19 cellular contexts compared by ENCODE assay signal in the genomic region with DNA sequence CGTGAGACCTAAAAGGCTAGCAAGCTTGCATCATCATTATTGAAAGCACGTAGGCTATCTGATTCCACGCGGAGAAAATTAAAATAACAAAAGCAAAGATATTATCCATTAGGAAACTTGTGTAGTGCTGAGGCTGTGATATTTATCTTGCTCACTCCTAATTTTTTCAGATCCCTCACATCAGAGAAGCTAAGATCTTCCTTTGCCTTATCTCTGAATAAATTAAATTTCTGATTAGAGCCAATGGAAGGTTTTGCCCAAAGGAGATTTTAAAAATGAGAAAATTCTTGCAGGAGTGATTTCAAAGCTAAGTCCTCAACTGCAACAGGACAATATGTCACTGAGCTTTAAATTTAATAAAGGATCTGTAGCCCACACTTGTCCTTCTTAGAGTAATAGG.
A peak's percentile ranks its signal among the peaks of the same experiment; 100 is the strongest.
DNase-seq lines count a peak whose midpoint lies in the region; ATAC-seq and TF ChIP-seq lines count a peak whose summit lies in the region.
"Had no signal": no experiment of that assay in that cellular context is flagged by ENCODE, and none has a peak within 500 bp of the region (broad histone marks: within the 10 kb centered on the region; RNA-seq: fewer than 3 reads in every experiment).

No MANE protein-coding gene starts in this region.

- H3K79me2 ChIP-seq in GM23338 (replicated peaks; ENCODE audit: insufficient read depth) = no peaks in the 10 kb centered on the region

- no peaks in the 10 kb centered on the region for H3F3A ChIP-seq in GM23338 (replicated peaks; ENCODE audit: low read depth)

- H4K20me1 ChIP-seq in GM23338 (replicated peaks; ENCODE audit: insufficient read depth) = no peaks in the 10 kb centered on the region
- H4K20me1 ChIP-seq: BLaER1 had no signal

- peaks cover 10% of the 10 kb centered on the region; the same call in 2 of the 3 replicates for H3K36me3 Mint-ChIP-seq in GM23338 (ENCODE audit: low read depth)
- H3K36me3 Mint-ChIP-seq: CD4-positive, CD25-positive, alpha-beta regulatory T cell; CD8-positive, alpha-beta memory T cell had no signal

- ATAC-seq in GM23338 = no peak
- no peak for ATAC-seq in GM19463 (IDR thresholded peaks at IDR 0.05; ENCODE audit: unreplicated experiment)
- ATAC-seq: GM12878 had no signal

- no peaks in the 10 kb centered on the region for H3K36me3 ChIP-seq in GM23338 (ENCODE audit: insufficient read depth)
- H3K36me3 ChIP-seq: BLaER1 had no signal

- peaks cover 13% of the 10 kb centered on the region for H3K9me3 Mint-ChIP-seq in GM23338

- H3K27me3 ChIP-seq in GM23338 (ENCODE audit: insufficient read depth) = no peaks in the 10 kb centered on the region
- H3K27me3 ChIP-seq: BLaER1 had no signal

- peak; percentile 2 for DNase-seq in NCI-H2029 (lab: John Stamatoyannopoulos, UW)
- no peak for DNase-seq in NCI-H2029 treated with DMSO at 0.1 percent for 48 hours (lab: John Stamatoyannopoulos, UW)
- DNase-seq in GM23338 (ENCODE audit: low spot score) = no peak
- peak; percentile 77 for DNase-seq in NCI-H82 (lab: John Stamatoyannopoulos, UW)
- DNase-seq in amniotic stem cell (lab: John Stamatoyannopoulos, UW) = no peak
- DNase-seq: CD4-positive, CD25-positive, alpha-beta regulatory T cell; CD8-positive, alpha-beta memory T cell; DMS 273 treated with DMSO at 0.1 percent for 48 hours; DMS79; EL; GDM1; H7; HCEC 1CT had no signal

- H3K4me2 ChIP-seq in GM23338 = no peak overlapping the region
- H3K4me2 ChIP-seq: BLaER1 had no signal

- H2AFZ ChIP-seq in GM23338 = peak overlapping the region; percentile 43; the same call in 1 of the 2 replicates

- no peak for TF ChIP-seq CTCF in GM23338 (conservative IDR thresholded peaks at IDR 0.05; ENCODE audit: low read depth in 2 of 2)

- H3K4me1 Mint-ChIP-seq in GM23338 = peaks cover 6% of the 10 kb centered on the region; the same call in 2 of the 3 replicates
- H3K4me1 Mint-ChIP-seq: B cell; CD4-positive, CD25-positive, alpha-beta regulatory T cell; CD8-positive, alpha-beta memory T cell had no signal

- H3K4me3 ChIP-seq in GM23338 = no peak overlapping the region
- H3K4me3 ChIP-seq: BLaER1, GM12878 had no signal

- 0 out of 2 replicates have a peak, but pooled peaks cover 6% of the 10 kb centered on the region for H3K9me2 ChIP-seq in GM23338 (ENCODE audit: insufficient read depth)

- no peak overlapping the region for H3K27ac ChIP-seq in GM23338 (ENCODE audit: low read depth)
- H3K27ac ChIP-seq: 22Rv1, BLaER1, C4-2B had no signal

- H3K27ac Mint-ChIP-seq in GM23338 = no peak overlapping the region
- H3K27ac Mint-ChIP-seq: B cell; CD4-positive, CD25-positive, alpha-beta regulatory T cell; CD8-positive, alpha-beta memory T cell had no signal

- H3K4me1 ChIP-seq in GM23338 (ENCODE audit: insufficient read depth) = peaks cover under 1% of the 10 kb centered on the region; the same call in 1 of the 2 replicates
- H3K4me1 ChIP-seq: BLaER1 had no signal

- H3K4me3 Mint-ChIP-seq in GM23338 = no peak overlapping the region
- H3K4me3 Mint-ChIP-seq: B cell; CD4-positive, CD25-positive, alpha-beta regulatory T cell; CD8-positive, alpha-beta memory T cell had no signal

- no peaks in the 10 kb centered on the region for H3K27me3 Mint-ChIP-seq in GM23338 (ENCODE audit: insufficient read depth, low read depth, poor library complexity)
- H3K27me3 Mint-ChIP-seq: B cell; CD4-positive, CD25-positive, alpha-beta regulatory T cell; CD8-positive, alpha-beta memory T cell had no signal

TF ChIP-seq in GM23338, 12 proteins besides CTCF, POLR2A, EP300 and RAD21 (continues in another document):
- no peak for TF ChIP-seq ZNF331 (CRISPR knock-in tag; IDR thresholded peaks at IDR 0.05; ENCODE audit: low read depth)
- TF ChIP-seq NANOG (IDR thresholded peaks at IDR 0.05; ENCODE audit: borderline replicate concordance) = no peak
- TF ChIP-seq, protein P1, sequence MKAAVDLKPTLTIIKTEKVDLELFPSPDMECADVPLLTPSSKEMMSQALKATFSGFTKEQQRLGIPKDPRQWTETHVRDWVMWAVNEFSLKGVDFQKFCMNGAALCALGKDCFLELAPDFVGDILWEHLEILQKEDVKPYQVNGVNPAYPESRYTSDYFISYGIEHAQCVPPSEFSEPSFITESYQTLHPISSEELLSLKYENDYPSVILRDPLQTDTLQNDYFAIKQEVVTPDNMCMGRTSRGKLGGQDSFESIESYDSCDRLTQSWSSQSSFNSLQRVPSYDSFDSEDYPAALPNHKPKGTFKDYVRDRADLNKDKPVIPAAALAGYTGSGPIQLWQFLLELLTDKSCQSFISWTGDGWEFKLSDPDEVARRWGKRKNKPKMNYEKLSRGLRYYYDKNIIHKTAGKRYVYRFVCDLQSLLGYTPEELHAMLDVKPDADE (IDR thresholded peaks at IDR 0.05) = no peak
- TF ChIP-seq EZH2phosphoT487 (IDR thresholded peaks at IDR 0.05; ENCODE audit: unreplicated experiment) = no peak
- TF ChIP-seq EZH2 (IDR thresholded peaks at IDR 0.05; ENCODE audit: low read depth, unreplicated experiment) = no peak
- TF ChIP-seq JUNB (IDR thresholded peaks at IDR 0.05; ENCODE audit: unreplicated experiment) = no peak
- TF ChIP-seq, protein P2, sequence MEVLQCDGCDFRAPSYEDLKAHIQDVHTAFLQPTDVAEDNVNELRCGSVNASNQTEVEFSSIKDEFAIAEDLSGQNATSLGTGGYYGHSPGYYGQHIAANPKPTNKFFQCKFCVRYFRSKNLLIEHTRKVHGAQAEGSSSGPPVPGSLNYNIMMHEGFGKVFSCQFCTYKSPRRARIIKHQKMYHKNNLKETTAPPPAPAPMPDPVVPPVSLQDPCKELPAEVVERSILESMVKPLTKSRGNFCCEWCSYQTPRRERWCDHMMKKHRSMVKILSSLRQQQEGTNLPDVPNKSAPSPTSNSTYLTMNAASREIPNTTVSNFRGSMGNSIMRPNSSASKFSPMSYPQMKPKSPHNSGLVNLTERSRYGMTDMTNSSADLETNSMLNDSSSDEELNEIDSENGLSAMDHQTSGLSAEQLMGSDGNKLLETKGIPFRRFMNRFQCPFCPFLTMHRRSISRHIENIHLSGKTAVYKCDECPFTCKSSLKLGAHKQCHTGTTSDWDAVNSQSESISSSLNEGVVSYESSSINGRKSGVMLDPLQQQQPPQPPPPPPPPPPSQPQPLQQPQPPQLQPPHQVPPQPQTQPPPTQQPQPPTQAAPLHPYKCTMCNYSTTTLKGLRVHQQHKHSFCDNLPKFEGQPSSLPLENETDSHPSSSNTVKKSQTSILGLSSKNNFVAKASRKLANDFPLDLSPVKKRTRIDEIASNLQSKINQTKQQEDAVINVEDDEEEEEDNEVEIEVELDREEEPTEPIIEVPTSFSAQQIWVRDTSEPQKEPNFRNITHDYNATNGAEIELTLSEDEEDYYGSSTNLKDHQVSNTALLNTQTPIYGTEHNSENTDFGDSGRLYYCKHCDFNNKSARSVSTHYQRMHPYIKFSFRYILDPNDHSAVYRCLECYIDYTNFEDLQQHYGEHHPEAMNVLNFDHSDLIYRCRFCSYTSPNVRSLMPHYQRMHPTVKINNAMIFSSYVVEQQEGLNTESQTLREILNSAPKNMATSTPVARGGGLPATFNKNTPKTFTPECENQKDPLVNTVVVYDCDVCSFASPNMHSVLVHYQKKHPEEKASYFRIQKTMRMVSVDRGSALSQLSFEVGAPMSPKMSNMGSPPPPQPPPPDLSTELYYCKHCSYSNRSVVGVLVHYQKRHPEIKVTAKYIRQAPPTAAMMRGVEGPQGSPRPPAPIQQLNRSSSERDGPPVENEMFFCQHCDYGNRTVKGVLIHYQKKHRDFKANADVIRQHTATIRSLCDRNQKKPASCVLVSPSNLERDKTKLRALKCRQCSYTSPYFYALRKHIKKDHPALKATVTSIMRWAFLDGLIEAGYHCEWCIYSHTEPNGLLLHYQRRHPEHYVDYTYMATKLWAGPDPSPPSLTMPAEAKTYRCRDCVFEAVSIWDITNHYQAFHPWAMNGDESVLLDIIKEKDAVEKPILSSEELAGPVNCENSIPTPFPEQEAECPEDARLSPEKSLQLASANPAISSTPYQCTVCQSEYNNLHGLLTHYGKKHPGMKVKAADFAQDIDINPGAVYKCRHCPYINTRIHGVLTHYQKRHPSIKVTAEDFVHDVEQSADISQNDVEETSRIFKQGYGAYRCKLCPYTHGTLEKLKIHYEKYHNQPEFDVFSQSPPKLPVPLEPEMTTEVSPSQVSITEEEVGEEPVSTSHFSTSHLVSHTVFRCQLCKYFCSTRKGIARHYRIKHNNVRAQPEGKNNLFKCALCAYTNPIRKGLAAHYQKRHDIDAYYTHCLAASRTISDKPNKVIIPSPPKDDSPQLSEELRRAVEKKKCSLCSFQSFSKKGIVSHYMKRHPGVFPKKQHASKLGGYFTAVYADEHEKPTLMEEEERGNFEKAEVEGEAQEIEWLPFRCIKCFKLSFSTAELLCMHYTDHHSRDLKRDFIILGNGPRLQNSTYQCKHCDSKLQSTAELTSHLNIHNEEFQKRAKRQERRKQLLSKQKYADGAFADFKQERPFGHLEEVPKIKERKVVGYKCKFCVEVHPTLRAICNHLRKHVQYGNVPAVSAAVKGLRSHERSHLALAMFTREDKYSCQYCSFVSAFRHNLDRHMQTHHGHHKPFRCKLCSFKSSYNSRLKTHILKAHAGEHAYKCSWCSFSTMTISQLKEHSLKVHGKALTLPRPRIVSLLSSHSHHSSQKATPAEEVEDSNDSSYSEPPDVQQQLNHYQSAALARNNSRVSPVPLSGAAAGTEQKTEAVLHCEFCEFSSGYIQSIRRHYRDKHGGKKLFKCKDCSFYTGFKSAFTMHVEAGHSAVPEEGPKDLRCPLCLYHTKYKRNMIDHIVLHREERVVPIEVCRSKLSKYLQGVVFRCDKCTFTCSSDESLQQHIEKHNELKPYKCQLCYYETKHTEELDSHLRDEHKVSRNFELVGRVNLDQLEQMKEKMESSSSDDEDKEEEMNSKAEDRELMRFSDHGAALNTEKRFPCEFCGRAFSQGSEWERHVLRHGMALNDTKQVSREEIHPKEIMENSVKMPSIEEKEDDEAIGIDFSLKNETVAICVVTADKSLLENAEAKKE (CRISPR knock-in tag; IDR thresholded peaks at IDR 0.05) = no peak
- no peak for TF ChIP-seq STAT1 (IDR thresholded peaks at IDR 0.05; ENCODE audit: unreplicated experiment)
- no peak for TF ChIP-seq ZNF114 (CRISPR knock-in tag; IDR thresholded peaks at IDR 0.05)
- TF ChIP-seq CREB1 (CRISPR knock-in tag; IDR thresholded peaks at IDR 0.05; ENCODE audit: low read depth) = no peak
- no peak for TF ChIP-seq POLR2AphosphoS5 (IDR thresholded peaks at IDR 0.05; ENCODE audit: low read depth)

Comparison
In these comparisons a context has a peak if more than half of its experiments do, and no peak if none do; other contexts are left out.
1. DNase-seq: peak in NCI-H2029 (single experiment) and NCI-H82 (single experiment); none in NCI-H2029 treated with DMSO at 0.1 percent for 48 hours (single experiment), GM23338 (single experiment) and amniotic stem cell (single experiment).